ENCODE assay signal across 1 cellular context in the genomic region with DNA sequence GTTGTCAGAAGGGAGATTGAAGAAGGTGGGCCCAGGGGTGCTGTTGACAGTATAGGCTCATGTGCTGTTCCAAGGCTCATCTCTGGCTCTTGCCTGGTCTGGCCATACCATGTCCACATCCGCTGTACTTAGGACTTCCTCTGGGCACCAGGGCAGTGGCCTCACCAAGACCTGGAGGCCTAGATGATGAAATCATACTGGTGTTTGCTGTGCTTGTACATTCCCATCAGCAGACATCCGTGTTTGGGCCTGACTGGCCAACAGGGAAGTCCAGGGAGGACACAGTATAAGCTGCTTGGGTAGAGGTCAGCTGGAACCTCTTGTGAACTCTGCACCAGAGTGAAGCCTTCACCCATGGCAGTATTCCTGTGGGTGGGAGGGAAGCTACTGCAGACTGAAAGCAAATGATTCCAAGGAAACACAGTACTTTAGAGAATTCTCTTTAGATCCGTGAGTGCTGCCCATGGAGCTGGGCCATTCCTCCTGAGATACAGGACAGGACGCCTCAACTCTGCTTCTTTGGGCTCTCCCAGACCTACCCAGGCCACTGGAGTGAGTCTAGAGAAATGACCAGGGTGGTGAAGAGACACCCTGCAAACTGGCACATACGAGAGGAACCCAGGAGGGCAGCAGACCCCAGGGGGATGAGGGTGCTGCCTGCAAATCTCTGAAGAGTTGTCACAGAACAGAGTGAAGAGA.
TF ChIP-seq lines count a peak whose summit lies in the region.

No MANE protein-coding gene starts in this region.

TF ChIP-seq in HepG2, 621 proteins besides CTCF, POLR2A, EP300 and RAD21 (continued from another document and continues in another):
- TF ChIP-seq SCMH1 (CRISPR knock-in tag; IDR thresholded peaks at IDR 0.05; ENCODE audit: borderline replicate concordance) (no peak), TERF1 (CRISPR knock-in tag; IDR thresholded peaks at IDR 0.05) (no peak), NR2C2 (CRISPR knock-in tag; IDR thresholded peaks at IDR 0.05; ENCODE audit: borderline replicate concordance) (peak; percentile 91), ZNF704 (CRISPR knock-in tag; IDR thresholded peaks at IDR 0.05; ENCODE audit: borderline replicate concordance) (peak; percentile 60; the same call in 1 of the 2 replicates), ISL2 (CRISPR knock-in tag; IDR thresholded peaks at IDR 0.05) (peak; percentile 68; the same call in 1 of the 2 replicates), KLF6 (CRISPR knock-in tag; IDR thresholded peaks at IDR 0.05) (no peak), ZBTB44 (CRISPR knock-in tag; IDR thresholded peaks at IDR 0.05) (no peak), ZSCAN12 (CRISPR knock-in tag; IDR thresholded peaks at IDR 0.05) (0 out of 2 replicates have a peak, but pooled peaks have one; percentile 68), ZSCAN31 (CRISPR knock-in tag; IDR thresholded peaks at IDR 0.05; ENCODE audit: low read depth) (0 out of 2 replicates have a peak, but pooled peaks have one; percentile 54), MYPOP (CRISPR knock-in tag; IDR thresholded peaks at IDR 0.05) (peak; percentile 53; the same call in 1 of the 2 replicates), GATAD1 (CRISPR knock-in tag; IDR thresholded peaks at IDR 0.05) (0 out of 2 replicates have a peak, but pooled peaks have one; percentile 44), SOX6 (IDR thresholded peaks at IDR 0.05) (no peak), SOX6 (CRISPR knock-in tag; IDR thresholded peaks at IDR 0.05) (peak; percentile 85), DNMT3B (CRISPR knock-in tag; conservative IDR thresholded peaks at IDR 0.05) (no peak), RELA (CRISPR knock-in tag; IDR thresholded peaks at IDR 0.05) (no peak), E2F1 (CRISPR knock-in tag; IDR thresholded peaks at IDR 0.05) (0 out of 2 replicates have a peak, but pooled peaks have one; percentile 26), PAX8 (CRISPR knock-in tag; IDR thresholded peaks at IDR 0.05; ENCODE audit: borderline replicate concordance) (0 out of 2 replicates have a peak, but pooled peaks have one; percentile 29), KDM6A (CRISPR knock-in tag; IDR thresholded peaks at IDR 0.05; ENCODE audit: low read depth) (peak; percentile 86), ZNF382 (CRISPR knock-in tag; IDR thresholded peaks at IDR 0.05; ENCODE audit: borderline replicate concordance) (no peak), XBP1 (CRISPR knock-in tag; IDR thresholded peaks at IDR 0.05) (no peak), IRX3 (CRISPR knock-in tag; IDR thresholded peaks at IDR 0.05; ENCODE audit: borderline replicate concordance, low read depth) (no peak), KLF12 (CRISPR knock-in tag; IDR thresholded peaks at IDR 0.05; ENCODE audit: borderline replicate concordance) (0 out of 2 replicates have a peak, but pooled peaks have one; percentile 71), NFATC3 (CRISPR knock-in tag; IDR thresholded peaks at IDR 0.05) (no peak), JUN (CRISPR knock-in tag; IDR thresholded peaks at IDR 0.05) (peak; percentile 93), GATAD2A (CRISPR knock-in tag; IDR thresholded peaks at IDR 0.05) (peak; percentile 96), ZNF556 (CRISPR knock-in tag; IDR thresholded peaks at IDR 0.05; ENCODE audit: borderline replicate concordance) (peak; percentile 94; the same call in 1 of the 2 replicates), JUND (CRISPR knock-in tag; IDR thresholded peaks at IDR 0.05) (peak; percentile 75; the same call in 1 of the 2 replicates), SOX13 (IDR thresholded peaks at IDR 0.05) (no peak), SOX13 (CRISPR knock-in tag; conservative IDR thresholded peaks at IDR 0.05 in 1 of 2, IDR thresholded peaks at IDR 0.05 in 1 of 2) (peak in 1 of 2 experiments; percentile 67; a peak in 2 of 4 replicates), ZFP37 (CRISPR knock-in tag; IDR thresholded peaks at IDR 0.05; ENCODE audit: borderline replicate concordance) (no peak), MTF1 (CRISPR knock-in tag; IDR thresholded peaks at IDR 0.05) (no peak), ZNF878 (CRISPR knock-in tag; IDR thresholded peaks at IDR 0.05) (peak; percentile 94; the same call in 1 of the 2 replicates), TEAD3 (CRISPR knock-in tag; optimal IDR thresholded peaks at IDR 0.05; ENCODE audit: borderline replicate concordance) (peak; percentile 94), ZBTB26 (CRISPR knock-in tag; IDR thresholded peaks at IDR 0.05; ENCODE audit: borderline replicate concordance) (no peak), DMAP1 (CRISPR knock-in tag; IDR thresholded peaks at IDR 0.05) (peak; percentile 77)
- TF ChIP-seq, protein P1, sequence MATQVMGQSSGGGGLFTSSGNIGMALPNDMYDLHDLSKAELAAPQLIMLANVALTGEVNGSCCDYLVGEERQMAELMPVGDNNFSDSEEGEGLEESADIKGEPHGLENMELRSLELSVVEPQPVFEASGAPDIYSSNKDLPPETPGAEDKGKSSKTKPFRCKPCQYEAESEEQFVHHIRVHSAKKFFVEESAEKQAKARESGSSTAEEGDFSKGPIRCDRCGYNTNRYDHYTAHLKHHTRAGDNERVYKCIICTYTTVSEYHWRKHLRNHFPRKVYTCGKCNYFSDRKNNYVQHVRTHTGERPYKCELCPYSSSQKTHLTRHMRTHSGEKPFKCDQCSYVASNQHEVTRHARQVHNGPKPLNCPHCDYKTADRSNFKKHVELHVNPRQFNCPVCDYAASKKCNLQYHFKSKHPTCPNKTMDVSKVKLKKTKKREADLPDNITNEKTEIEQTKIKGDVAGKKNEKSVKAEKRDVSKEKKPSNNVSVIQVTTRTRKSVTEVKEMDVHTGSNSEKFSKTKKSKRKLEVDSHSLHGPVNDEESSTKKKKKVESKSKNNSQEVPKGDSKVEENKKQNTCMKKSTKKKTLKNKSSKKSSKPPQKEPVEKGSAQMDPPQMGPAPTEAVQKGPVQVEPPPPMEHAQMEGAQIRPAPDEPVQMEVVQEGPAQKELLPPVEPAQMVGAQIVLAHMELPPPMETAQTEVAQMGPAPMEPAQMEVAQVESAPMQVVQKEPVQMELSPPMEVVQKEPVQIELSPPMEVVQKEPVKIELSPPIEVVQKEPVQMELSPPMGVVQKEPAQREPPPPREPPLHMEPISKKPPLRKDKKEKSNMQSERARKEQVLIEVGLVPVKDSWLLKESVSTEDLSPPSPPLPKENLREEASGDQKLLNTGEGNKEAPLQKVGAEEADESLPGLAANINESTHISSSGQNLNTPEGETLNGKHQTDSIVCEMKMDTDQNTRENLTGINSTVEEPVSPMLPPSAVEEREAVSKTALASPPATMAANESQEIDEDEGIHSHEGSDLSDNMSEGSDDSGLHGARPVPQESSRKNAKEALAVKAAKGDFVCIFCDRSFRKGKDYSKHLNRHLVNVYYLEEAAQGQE (IDR thresholded peaks at IDR 0.05; ENCODE audit: borderline replicate concordance in 1 of 2, low read depth in 1 of 2, low read length in 2 of 2): 0 out of 4 replicates have a peak, but pooled peaks of 1 of the 2 experiments have one; percentile 24
- TF ChIP-seq, protein P2, sequence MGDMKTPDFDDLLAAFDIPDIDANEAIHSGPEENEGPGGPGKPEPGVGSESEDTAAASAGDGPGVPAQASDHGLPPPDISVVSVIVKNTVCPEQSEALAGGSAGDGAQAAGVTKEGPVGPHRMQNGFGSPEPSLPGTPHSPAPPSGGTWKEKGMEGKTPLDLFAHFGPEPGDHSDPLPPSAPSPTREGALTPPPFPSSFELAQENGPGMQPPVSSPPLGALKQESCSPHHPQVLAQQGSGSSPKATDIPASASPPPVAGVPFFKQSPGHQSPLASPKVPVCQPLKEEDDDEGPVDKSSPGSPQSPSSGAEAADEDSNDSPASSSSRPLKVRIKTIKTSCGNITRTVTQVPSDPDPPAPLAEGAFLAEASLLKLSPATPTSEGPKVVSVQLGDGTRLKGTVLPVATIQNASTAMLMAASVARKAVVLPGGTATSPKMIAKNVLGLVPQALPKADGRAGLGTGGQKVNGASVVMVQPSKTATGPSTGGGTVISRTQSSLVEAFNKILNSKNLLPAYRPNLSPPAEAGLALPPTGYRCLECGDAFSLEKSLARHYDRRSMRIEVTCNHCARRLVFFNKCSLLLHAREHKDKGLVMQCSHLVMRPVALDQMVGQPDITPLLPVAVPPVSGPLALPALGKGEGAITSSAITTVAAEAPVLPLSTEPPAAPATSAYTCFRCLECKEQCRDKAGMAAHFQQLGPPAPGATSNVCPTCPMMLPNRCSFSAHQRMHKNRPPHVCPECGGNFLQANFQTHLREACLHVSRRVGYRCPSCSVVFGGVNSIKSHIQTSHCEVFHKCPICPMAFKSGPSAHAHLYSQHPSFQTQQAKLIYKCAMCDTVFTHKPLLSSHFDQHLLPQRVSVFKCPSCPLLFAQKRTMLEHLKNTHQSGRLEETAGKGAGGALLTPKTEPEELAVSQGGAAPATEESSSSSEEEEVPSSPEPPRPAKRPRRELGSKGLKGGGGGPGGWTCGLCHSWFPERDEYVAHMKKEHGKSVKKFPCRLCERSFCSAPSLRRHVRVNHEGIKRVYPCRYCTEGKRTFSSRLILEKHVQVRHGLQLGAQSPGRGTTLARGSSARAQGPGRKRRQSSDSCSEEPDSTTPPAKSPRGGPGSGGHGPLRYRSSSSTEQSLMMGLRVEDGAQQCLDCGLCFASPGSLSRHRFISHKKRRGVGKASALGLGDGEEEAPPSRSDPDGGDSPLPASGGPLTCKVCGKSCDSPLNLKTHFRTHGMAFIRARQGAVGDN (CRISPR knock-in tag; IDR thresholded peaks at IDR 0.05): peak; percentile 99
